In genomic region chr4:26854701-26855100, GRCh38 we compare ENCODE assay signal across 12 cellular contexts.
"Had no signal": no experiment of that assay in that cellular context is flagged by ENCODE, and none has a peak within 500 bp of the region (broad histone marks: within the 10 kb centered on the region; RNA-seq: fewer than 3 reads in every experiment).

No MANE protein-coding gene starts in this region.

- H3K27ac Mint-ChIP-seq: mesothelial cell of epicardium had no signal

- H3K9me3 Mint-ChIP-seq: central memory CD8-positive, alpha-beta T cell; mesothelial cell of epicardium had no signal

- DNase-seq: activated CD4-positive, alpha-beta T cell treated with anti-CD3 and anti-CD28 coated beads for 1 hour; activated CD4-positive, alpha-beta T cell treated with anti-CD3 and anti-CD28 coated beads, Interleukin-2, amount 50 U/mL, for 4 hours; activated naive CD4-positive, alpha-beta T cell treated with Interleukin-2 at 50 U/mL for 16 hours; activated T-cell treated with anti-CD3 and anti-CD28 coated beads for 4 hours; brain microvascular endothelial cell; effector CD8-positive, alpha-beta T cell; esophagus squamous epithelium; islet precursor cell; sigmoid colon; spleen had no signal

- H3K36me3 Mint-ChIP-seq: mesothelial cell of epicardium had no signal

- H3K4me3 Mint-ChIP-seq: central memory CD8-positive, alpha-beta T cell; mesothelial cell of epicardium had no signal

- H3K27me3 Mint-ChIP-seq: central memory CD8-positive, alpha-beta T cell had no signal
